ENCODE assay signal across 8 cellular contexts in genomic region chr5:43039468-43040286, GRCh38. TPM values are rescaled to one million over a fixed set of nuclear protein-coding genes. Genes with fewer than 3 reads are reported as not detected.
DNase-seq lines count a peak whose midpoint lies in the region; TF ChIP-seq lines count a peak whose summit lies in the region.

No MANE protein-coding gene starts in this region.

- H3K36me3 ChIP-seq in KMS-11 (ENCODE audit: insufficient read depth), result no peaks in the 10 kb centered on the region

- peak overlapping the region; percentile 96 for H3K4me2 ChIP-seq in KMS-11

- H3K4me3 ChIP-seq in GM12865 (ENCODE audit: low read depth, low read length) (peak overlapping the region; percentile 66), KMS-11 (IDR thresholded peaks at IDR 0.05; ENCODE audit: insufficient read depth, low read depth, low read length) (peak overlapping the region; percentile 62)

- intact Hi-C loops in posterior vena cava (cut with DNase I), result loop anchor here in 1 of 2 donors (5.0 kb wide), 2 partner anchors 32 to 1167 kb away; partner anchors contain the start of gene OXCT1

- H2AFZ ChIP-seq in KMS-11 (ENCODE audit: low read depth), result peak overlapping the region; percentile 72

- DNase-seq in GM12865 (ENCODE audit: low read depth), result peak; percentile 56
- peak; percentile 79 for DNase-seq in RPMI7951 (ENCODE audit: low read depth)
- DNase-seq in activated gamma-delta T cell treated with Interleukin-2 at 50 U/mL for 16 hours, result peak; percentile 60
- peak; percentile 85 for DNase-seq in glomerular visceral epithelial cell (ENCODE audit: extremely low spot score)
- peak; percentile 91 for DNase-seq in posterior vena cava (ENCODE audit: low spot score)
- no peak for DNase-seq in HuH-7.5 (ENCODE audit: low spot score)
- DNase-seq in NCI-H510A (lab: John Stamatoyannopoulos, UW), result no peak

- H3K27ac ChIP-seq in KMS-11, result peak overlapping the region; percentile 99

- TF ChIP-seq CTCF in GM12865 (IDR thresholded peaks at IDR 0.05; ENCODE audit: insufficient read depth, low read depth, low read length, missing control alignments) (peak; percentile 8), KMS-11 (conservative IDR thresholded peaks at IDR 0.05; ENCODE audit: low read depth, low read length) (no peak)

- H3K79me2 ChIP-seq in KMS-11 (ENCODE audit: insufficient read depth, low read depth), result no peaks in the 10 kb centered on the region; the same call in 1 of the 2 replicates

- no peaks in the 10 kb centered on the region for H3K27me3 ChIP-seq in KMS-11 (ENCODE audit: insufficient read depth, low read depth)

- H3K9ac ChIP-seq in KMS-11, result peak overlapping the region; percentile 97

- peaks cover 5% of the 10 kb centered on the region for H3K4me1 ChIP-seq in KMS-11 (ENCODE audit: low read depth, poor library complexity, severe bottlenecking)

- H4K20me1 ChIP-seq in KMS-11 (ENCODE audit: insufficient read depth), result no peaks in the 10 kb centered on the region

RNA-seq across cellular contexts. Expression of gene ANXA2R, which starts 0.4 kb away (rescaled TPM):
- total RNA-seq in RPMI7951 (2014; rRNA removed; shearing (Covaris generic)), result 2.6 and 3.2 TPM in 2 replicates
- 1 to 10 TPM; 2.3 to 4.7 TPM for total RNA-seq in posterior vena cava

Comparison
In these comparisons a context has a peak if more than half of its experiments do, and no peak if none do; other contexts are left out.
1. DNase-seq: peak in GM12865 (single experiment), RPMI7951 (single experiment), activated gamma-delta T cell treated with Interleukin-2 at 50 U/mL for 16 hours (single experiment), glomerular visceral epithelial cell (single experiment) and posterior vena cava (single experiment); none in HuH-7.5 (single experiment) and NCI-H510A (single experiment).